In genomic region chr20:19995220-19995863, GRCh38 we compare ENCODE assay signal across 8 cellular contexts. TPM values are rescaled to one million over a fixed set of nuclear protein-coding genes. Genes with fewer than 3 reads are reported as not detected.
DNase-seq lines count a peak whose midpoint lies in the region; ATAC-seq and TF ChIP-seq lines count a peak whose summit lies in the region.

No MANE protein-coding gene starts in this region.

- peaks cover 0 to 1% (median 0%) of the 10 kb centered on the region in 8 donors for H3K9me3 Mint-ChIP-seq in CD4-positive, alpha-beta memory T cell

- CTCF ChIA-PET in CD4-positive, alpha-beta memory T cell (lab: Charles Lee; ENCODE audit: partially characterized antibody), result interaction anchor here (0.7 to 2.8 kb wide), 6 partner anchors 19 to 305 kb away, joined by 3 to 12 read pairs (median 6); no protein-coding TSS in a partner anchor
- CTCF ChIA-PET in HEK293 (lab: Yijun Ruan, JAX), result interaction anchor here (0.6 to 6.0 kb wide), 13 partner anchors 19 to 584 kb away, joined by 3 to 40 read pairs (median 4); no protein-coding TSS in a partner anchor

- peak in 4 of 5 donors; percentile 44 to 52 (median 46) for DNase-seq in CD4-positive, alpha-beta memory T cell
- DNase-seq in NOMO-1 treated with DMSO at 0.1 percent for 48 hours (lab: John Stamatoyannopoulos, UW; ENCODE audit: unreplicated experiment) (peak; percentile 72), body of pancreas (peak in 2 of 4 donors; percentile 32 to 62), left colon (peak in 1 of 2 donors; percentile 39), substantia nigra (lab: John Stamatoyannopoulos, UW) (peak in 9 of 49 donors; percentile 17 to 48 (median 32)), ureter (ENCODE audit: low spot score) (no peak)

- H3K4me1 Mint-ChIP-seq in CD4-positive, alpha-beta memory T cell, result peaks cover 0 to 4% (median under 1%) of the 10 kb centered on the region in 4 donors

- H3K27me3 Mint-ChIP-seq in CD4-positive, alpha-beta memory T cell, result peaks cover 2 to 5% of the 10 kb centered on the region in 2 donors

- TF ChIP-seq CTCF in HEK293 (tag by site-specific recombination; IDR thresholded peaks at IDR 0.05), result no peak
- peak; percentile 42 to 85 (median 73) for TF ChIP-seq CTCF in body of pancreas (IDR thresholded peaks at IDR 0.05)

- H3K36me3 ChIP-seq in CD4-positive, alpha-beta memory T cell (ENCODE audit: insufficient read depth, low read length), result no peaks in the 10 kb centered on the region
- H3K36me3 ChIP-seq in HEK293 (ENCODE audit: control insufficient read depth in 2 of 2, insufficient read depth in 1 of 2, low read length in 2 of 2) (no peaks in the 10 kb centered on the region), body of pancreas (replicated peaks in 1 of 2; ENCODE audit: insufficient read depth in 1 of 2, low read depth in 2 of 2) (peaks cover 0 to 9% of the 10 kb centered on the region in 2 donors)

- no peak overlapping the region for H3K27ac Mint-ChIP-seq in CD4-positive, alpha-beta memory T cell

- no peaks in the 10 kb centered on the region for H3K36me3 Mint-ChIP-seq in CD4-positive, alpha-beta memory T cell

- H3K27me3 ChIP-seq in CD4-positive, alpha-beta memory T cell (ENCODE audit: insufficient read depth, low read length), result no peaks in the 10 kb centered on the region
- H3K27me3 ChIP-seq in body of pancreas, result no peaks in the 10 kb centered on the region

- H3K4me3 Mint-ChIP-seq in CD4-positive, alpha-beta memory T cell, result no peak overlapping the region

- H3K9me3 ChIP-seq in CD4-positive, alpha-beta memory T cell (ENCODE audit: control insufficient read depth in 1 of 2, low read length in 2 of 2), result no peaks in the 10 kb centered on the region
- H3K9me3 ChIP-seq in HEK293 (ENCODE audit: control insufficient read depth, insufficient read depth, low read depth, low read length), result no peaks in the 10 kb centered on the region
- H3K9me3 ChIP-seq in body of pancreas, result no peaks in the 10 kb centered on the region

- H3K27ac ChIP-seq in CD4-positive, alpha-beta memory T cell (ENCODE audit: low read depth, low read length), result no peak overlapping the region
- H3K27ac ChIP-seq in HEK293 (ENCODE audit: extremely low read depth, low read depth, low read length) (no peak overlapping the region), body of pancreas (peak overlapping the region in 1 of 4 donors; percentile 73), substantia nigra (ENCODE audit: low read depth, low read length, poor library complexity, severe bottlenecking) (peak overlapping the region; percentile 79)

- WGBS in body of pancreas, 2 donors, result 19 to 24% methylated on average over 5 of the region's 5 CpGs

- TF ChIP-seq POLR2A in body of pancreas (IDR thresholded peaks at IDR 0.05), result no peak

- no peaks in the 10 kb centered on the region for H3K4me1 ChIP-seq in CD4-positive, alpha-beta memory T cell (ENCODE audit: insufficient read depth, low read length)
- peaks cover 13% of the 10 kb centered on the region for H3K4me1 ChIP-seq in HEK293 (ENCODE audit: control insufficient read depth, insufficient read depth, low read length)
- peaks cover 60% of the 10 kb centered on the region for H3K4me1 ChIP-seq in body of pancreas

- H3K4me3 ChIP-seq in CD4-positive, alpha-beta memory T cell (ENCODE audit: low read length in 2 of 2), result no peak overlapping the region
- H3K4me3 ChIP-seq in HEK293 (ENCODE audit: low read depth, low read length) (no peak overlapping the region), body of pancreas (no peak overlapping the region)

- POLR2A ChIA-PET in CD4-positive, alpha-beta memory T cell (lab: Charles Lee; ENCODE audit: partially characterized antibody), result no interaction called here
- POLR2A ChIA-PET in HEK293 (lab: Yijun Ruan, JAX), result no interaction called here

- ATAC-seq in body of pancreas, result peak; percentile 34
- ATAC-seq in left colon, result peak; percentile 54
- ATAC-seq in GM19455 (IDR thresholded peaks at IDR 0.05; ENCODE audit: unreplicated experiment), result no peak

- intact Hi-C loops in CD4-positive, alpha-beta memory T cell (cut with micrococcal nuclease), result loop anchor here (1.0 kb wide), 1 partner anchor 92 kb away; no protein-coding TSS in a partner anchor
- intact Hi-C loops in body of pancreas (cut with DNase I), result no loop called here
- intact Hi-C loops in left colon (cut with DNase I, micrococcal nuclease), result loop anchor here (2.0 to 10.0 kb wide), 3 partner anchors 201 to 301 kb away; no protein-coding TSS in a partner anchor

TF ChIP-seq in HEK293, 187 proteins besides CTCF, POLR2A, EP300 and RAD21:
- TF ChIP-seq HOXC10 (CRISPR knock-in tag; IDR thresholded peaks at IDR 0.05) (no peak), SP7 (tag by site-specific recombination; IDR thresholded peaks at IDR 0.05) (peak; percentile 75), ZXDB (tag by site-specific recombination; IDR thresholded peaks at IDR 0.05) (no peak), GLI4 (tag by site-specific recombination; IDR thresholded peaks at IDR 0.05) (no peak), ZNF654 (tag by site-specific recombination; IDR thresholded peaks at IDR 0.05; ENCODE audit: low read depth) (peak; percentile 66), ZNF362 (tag by site-specific recombination; IDR thresholded peaks at IDR 0.05) (peak; percentile 69; the same call in 1 of the 2 replicates), ZNF561 (tag by site-specific recombination; IDR thresholded peaks at IDR 0.05; ENCODE audit: borderline replicate concordance) (no peak), ZNF266 (tag by site-specific recombination; IDR thresholded peaks at IDR 0.05; ENCODE audit: low read depth) (no peak)

RNA-seq across cellular contexts. Expression of gene NAA20, which starts 21.8 kb away (rescaled TPM):
- 10 to 100 TPM; 32.5 to 33.5 TPM for total RNA-seq in CD4-positive, alpha-beta memory T cell
- polyA plus RNA-seq in CD4-positive, alpha-beta memory T cell, result 100 to 1,000 TPM in 1 of 2 donors, 10 to 100 TPM in 1; 80.0 to 116 TPM
- 10 to 100 TPM; 19.2 to 23.4 TPM for total RNA-seq in body of pancreas
- total RNA-seq in left colon, result 10 to 100 TPM; 39.2 to 39.6 TPM
- 63.4 TPM for total RNA-seq in ureter

RNA-seq across cellular contexts. Expression of gene CRNKL1, which starts 56.9 kb away (rescaled TPM):
- 10 to 100 TPM; 30.0 to 32.9 TPM for total RNA-seq in CD4-positive, alpha-beta memory T cell
- 10 to 100 TPM; 10.4 to 16.1 TPM for polyA plus RNA-seq in CD4-positive, alpha-beta memory T cell
- total RNA-seq in body of pancreas (10 to 100 TPM; 12.5 to 28.3 TPM), left colon (10 to 100 TPM; 15.2 to 22.4 TPM), ureter (18.7 TPM)

RNA-seq across cellular contexts. Expression of gene CFAP61, which starts 57.0 kb away (rescaled TPM):
- total RNA-seq in CD4-positive, alpha-beta memory T cell, result not detected
- not detected for polyA plus RNA-seq in CD4-positive, alpha-beta memory T cell
- under 1 TPM in 1 of 2 donors, not detected in 1; 0.52 TPM for total RNA-seq in body of pancreas
- under 1 TPM in 1 of 2 donors, not detected in 1; 0.67 TPM for total RNA-seq in left colon
- total RNA-seq in ureter, result 0.39 TPM
